ENCODE assay signal across 1 cellular context in genomic region chr19:34408421-34408820, GRCh38.
TF ChIP-seq lines count a peak whose summit lies in the region.

No MANE protein-coding gene starts in this region.

TF ChIP-seq in endothelial cell of umbilical vein, 7 proteins besides CTCF, POLR2A, EP300 and RAD21:
- TF ChIP-seq GATA2 (IDR thresholded peaks at IDR 0.05; ENCODE audit: insufficient read depth, insufficient read length, low read depth, low read length) (no peak), EZH2 (IDR thresholded peaks at IDR 0.05; ENCODE audit: borderline replicate concordance, low read depth, low read length, severe bottlenecking) (no peak), POLR2AphosphoS5 (IDR thresholded peaks at IDR 0.05; ENCODE audit: insufficient read depth, low read depth, low read length) (no peak), JUN (IDR thresholded peaks at IDR 0.05; ENCODE audit: borderline replicate concordance, insufficient read depth, insufficient read length, low read depth) (no peak), MYC (IDR thresholded peaks at IDR 0.05; ENCODE audit: low read depth, low read length) (no peak), MAX (IDR thresholded peaks at IDR 0.05; ENCODE audit: insufficient read depth, insufficient read length) (no peak), FOS (IDR thresholded peaks at IDR 0.05; ENCODE audit: borderline replicate concordance, insufficient read depth, low read length) (no peak)
TF ChIP-seq in endothelial cell of umbilical vein: peak in this region for 0.
